ENCODE assay signal across 24 cellular contexts in genomic region chr2:62928015-62928414, GRCh38.
"Had no signal": no experiment of that assay in that cellular context is flagged by ENCODE, and none has a peak within 500 bp of the region (broad histone marks: within the 10 kb centered on the region; RNA-seq: fewer than 3 reads in every experiment).

No MANE protein-coding gene starts in this region.

- DNase-seq: activated B cell treated with CpG ODN at 0.5 μM for 24 hours; activated CD4-positive, alpha-beta T cell treated with anti-CD3 and anti-CD28 coated beads for 36 hours; activated CD4-positive, alpha-beta T cell treated with anti-CD3 and anti-CD28 coated beads, Interleukin-2, amount 50 U/mL, for 4 hours; activated CD8-positive, alpha-beta memory T cell treated with anti-CD3 and anti-CD28 coated beads, Interleukin-2, amount 50 U/mL, for 48 hours; activated naive CD4-positive, alpha-beta T cell treated with Interleukin-2 at 50 U/mL for 16 hours; activated naive CD8-positive, alpha-beta T cell treated with anti-CD3 and anti-CD28 coated beads for 36 hours; activated T-cell treated with anti-CD3 and anti-CD28 coated beads, Interleukin-2, amount 50 U/mL, for 48 hours; central memory CD4-positive, alpha-beta T cell; dermis blood vessel endothelial cell; effector CD8-positive, alpha-beta T cell; heart left ventricle; islet precursor cell; left cardiac atrium; nucleus accumbens; retina; stimulated activated CD4-positive, alpha-beta T cell treated with anti-CD3 and anti-CD28 coated beads, Interleukin-4, amount 100 ng/mL, for 24 hours; substantia nigra; T1000; thyroid gland; upper lobe of right lung had no signal

- H3K27me3 Mint-ChIP-seq: activated B cell treated with CpG ODN at 0.5 μM for 24 hours; activated CD4-positive, alpha-beta T cell treated with anti-CD3 and anti-CD28 coated beads for 36 hours; activated naive CD8-positive, alpha-beta T cell treated with anti-CD3 and anti-CD28 coated beads for 36 hours; stimulated activated naive CD8-positive, alpha-beta T cell treated with anti-CD3 and anti-CD28 coated beads, Interleukin-15, Interleukin-2, amounts not matched to agents 100 ng/mL and 50 ng/mL, for 24 hours had no signal

- H3K4me3 Mint-ChIP-seq: activated B cell treated with CpG ODN at 0.5 μM for 24 hours; activated CD4-positive, alpha-beta T cell treated with anti-CD3 and anti-CD28 coated beads for 36 hours; activated naive CD8-positive, alpha-beta T cell treated with anti-CD3 and anti-CD28 coated beads for 36 hours; nephron; stimulated activated naive CD8-positive, alpha-beta T cell treated with anti-CD3 and anti-CD28 coated beads, Interleukin-15, Interleukin-2, amounts not matched to agents 100 ng/mL and 50 ng/mL, for 24 hours; T-helper 1 cell treated with Interleukin-12 subunit alpha and Interleukin-12 subunit beta and Interleukin-4 antibody, amounts not matched to agents 30 μg/mL and 1 μg/mL, for 36 hours had no signal

- ATAC-seq: activated CD4-positive, alpha-beta T cell treated with anti-CD3 and anti-CD28 coated beads for 36 hours; gastroesophageal sphincter; heart left ventricle; left cardiac atrium; upper lobe of right lung had no signal

- H3K27ac Mint-ChIP-seq: activated B cell treated with CpG ODN at 0.5 μM for 24 hours; activated CD4-positive, alpha-beta T cell treated with anti-CD3 and anti-CD28 coated beads for 36 hours; activated naive CD8-positive, alpha-beta T cell treated with anti-CD3 and anti-CD28 coated beads for 36 hours; nephron; stimulated activated naive CD8-positive, alpha-beta T cell treated with anti-CD3 and anti-CD28 coated beads, Interleukin-15, Interleukin-2, amounts not matched to agents 100 ng/mL and 50 ng/mL, for 24 hours; T-helper 1 cell treated with Interleukin-12 subunit alpha and Interleukin-12 subunit beta and Interleukin-4 antibody, amounts not matched to agents 30 μg/mL and 1 μg/mL, for 36 hours had no signal

- H3K4me1 Mint-ChIP-seq: activated B cell treated with CpG ODN at 0.5 μM for 24 hours; activated CD4-positive, alpha-beta T cell treated with anti-CD3 and anti-CD28 coated beads for 36 hours; activated naive CD8-positive, alpha-beta T cell treated with anti-CD3 and anti-CD28 coated beads for 36 hours; nephron had no signal
